8 cellular contexts compared by ENCODE assay signal in genomic region chr9:127976943-127977871, GRCh38. TPM values are rescaled to one million over a fixed set of nuclear protein-coding genes. Genes with fewer than 3 reads are reported as not detected.
A peak's percentile ranks its signal among the peaks of the same experiment; 100 is the strongest.
DNase-seq lines count a peak whose midpoint lies in the region; ATAC-seq and TF ChIP-seq lines count a peak whose summit lies in the region.

No MANE protein-coding gene starts in this region.

- CTCF ChIA-PET in RWPE1 (lab: Yijun Ruan, JAX) (interaction anchor here (0.8 to 2.4 kb wide), 5 partner anchors 11 to 1193 kb away, joined by 3 to 13 read pairs (median 4); no protein-coding TSS in a partner anchor), HEK293T (lab: Yijun Ruan, JAX) (interaction anchor here (1.5 kb wide), 1 partner anchor 58 kb away, joined by 3 read pairs; no protein-coding TSS in a partner anchor)

- WGBS in sigmoid colon, 2 donors = 22 to 47% methylated on average over 9 of the region's 9 CpGs

- no peak for TF ChIP-seq EP300 in sigmoid colon (IDR thresholded peaks at IDR 0.05)

- DNase-seq in RWPE1 (ENCODE audit: low spot score) = no peak
- DNase-seq in epithelial cell of esophagus (ENCODE audit: low read depth) = no peak
- DNase-seq in sigmoid colon = no peak
- DNase-seq in SHP77 treated with DMSO at 0.1 percent for 48 hours (lab: John Stamatoyannopoulos, UW) = no peak
- DNase-seq in HEK293T (ENCODE audit: extremely low spot score) = no peak

- POLR2A ChIA-PET in RWPE1 (lab: Yijun Ruan, JAX; ENCODE audit: low non-redundant PET) = no interaction called here
- POLR2A ChIA-PET in HEK293T (lab: Yijun Ruan, JAX) = interaction anchor here (0.9 kb wide), 1 partner anchor 34 kb away, joined by 3 read pairs; no protein-coding TSS in a partner anchor

- H3K27ac ChIP-seq in RWPE1 = peak overlapping the region; percentile 100
- peak overlapping the region; percentile 94 to 99 (median 96) for H3K27ac ChIP-seq in sigmoid colon

- H3K4me3 ChIP-seq in GM12875 (ENCODE audit: low read depth, low read length) (peak overlapping the region; percentile 43), epithelial cell of esophagus (ENCODE audit: low read length) (peak overlapping the region; percentile 88), sigmoid colon (peak overlapping the region; percentile 61 to 96 (median 83))

- TF ChIP-seq CTCF in GM12875 (IDR thresholded peaks at IDR 0.05; ENCODE audit: borderline replicate concordance, insufficient read depth, low read depth, low read length) = no peak
- no peak for TF ChIP-seq CTCF in RWPE1 (conservative IDR thresholded peaks at IDR 0.05; ENCODE audit: low read depth)
- TF ChIP-seq CTCF in epithelial cell of esophagus (IDR thresholded peaks at IDR 0.05; ENCODE audit: insufficient read depth, low read depth, low read length, missing control alignments) = no peak
- no peak for TF ChIP-seq CTCF in sigmoid colon (IDR thresholded peaks at IDR 0.05)

- no peaks in the 10 kb centered on the region for H3K9me3 ChIP-seq in sigmoid colon

- no peak for ATAC-seq in GM19324 (IDR thresholded peaks at IDR 0.05; ENCODE audit: low FRiP score, unreplicated experiment)
- no peak for ATAC-seq in GM18517 (IDR thresholded peaks at IDR 0.05; ENCODE audit: unreplicated experiment)

- H3K4me1 ChIP-seq in sigmoid colon = peaks cover 0 to 87% (median 79%) of the 10 kb centered on the region in 4 donors

- no peak for TF ChIP-seq POLR2A in sigmoid colon (IDR thresholded peaks at IDR 0.05)

- H3K27me3 ChIP-seq in sigmoid colon = no peaks in the 10 kb centered on the region

- no peaks in the 10 kb centered on the region for H3K36me3 ChIP-seq in sigmoid colon

- intact Hi-C loops in sigmoid colon (cut with DNase I) = no loop called here

TF ChIP-seq in HEK293T, 16 proteins besides CTCF, POLR2A, EP300 and RAD21:
- TF ChIP-seq LEF1 (IDR thresholded peaks at IDR 0.05; ENCODE audit: borderline replicate concordance) (no peak), HDGF (IDR thresholded peaks at IDR 0.05; ENCODE audit: borderline replicate concordance) (no peak), FOXM1 (IDR thresholded peaks at IDR 0.05; ENCODE audit: borderline replicate concordance) (no peak), TARDBP (IDR thresholded peaks at IDR 0.05) (no peak), BHLHE40 (IDR thresholded peaks at IDR 0.05; ENCODE audit: borderline replicate concordance) (no peak), ELF4 (IDR thresholded peaks at IDR 0.05) (no peak), CTBP1 (IDR thresholded peaks at IDR 0.05; ENCODE audit: borderline replicate concordance) (no peak), L3MBTL2 (conservative IDR thresholded peaks at IDR 0.05) (no peak), ARNT (IDR thresholded peaks at IDR 0.05) (no peak)

RNA-seq across cellular contexts. Expression of gene EEIG1, which starts 3.6 kb away (rescaled TPM):
- total RNA-seq in sigmoid colon = 10 to 100 TPM; 10.9 to 32.7 (median 19.2) TPM
- 10 to 100 TPM; 69.1 to 92.0 (median 77.0) TPM for polyA plus RNA-seq in sigmoid colon

RNA-seq across cellular contexts. Expression of gene DPM2, which starts 39.6 kb away (rescaled TPM):
- total RNA-seq in sigmoid colon = 10 to 100 TPM in 2 of 4 donors, 1 to 10 TPM in 2; 6.0 to 11.9 (median 9.7) TPM
- 10 to 100 TPM; 17.3 to 41.9 (median 24.6) TPM for polyA plus RNA-seq in sigmoid colon

RNA-seq across cellular contexts. Expression of gene PIP5KL1, which starts 46.6 kb away (rescaled TPM):
- total RNA-seq in sigmoid colon = 1 to 10 TPM in 3 of 4 donors, under 1 TPM in 1; 0.16 to 4.2 (median 2.6) TPM
- polyA plus RNA-seq in sigmoid colon = 1 to 10 TPM in 1 of 3 donors, under 1 TPM in 1, not detected in 1; 0.70 to 1.8 TPM
